In the genomic region with DNA sequence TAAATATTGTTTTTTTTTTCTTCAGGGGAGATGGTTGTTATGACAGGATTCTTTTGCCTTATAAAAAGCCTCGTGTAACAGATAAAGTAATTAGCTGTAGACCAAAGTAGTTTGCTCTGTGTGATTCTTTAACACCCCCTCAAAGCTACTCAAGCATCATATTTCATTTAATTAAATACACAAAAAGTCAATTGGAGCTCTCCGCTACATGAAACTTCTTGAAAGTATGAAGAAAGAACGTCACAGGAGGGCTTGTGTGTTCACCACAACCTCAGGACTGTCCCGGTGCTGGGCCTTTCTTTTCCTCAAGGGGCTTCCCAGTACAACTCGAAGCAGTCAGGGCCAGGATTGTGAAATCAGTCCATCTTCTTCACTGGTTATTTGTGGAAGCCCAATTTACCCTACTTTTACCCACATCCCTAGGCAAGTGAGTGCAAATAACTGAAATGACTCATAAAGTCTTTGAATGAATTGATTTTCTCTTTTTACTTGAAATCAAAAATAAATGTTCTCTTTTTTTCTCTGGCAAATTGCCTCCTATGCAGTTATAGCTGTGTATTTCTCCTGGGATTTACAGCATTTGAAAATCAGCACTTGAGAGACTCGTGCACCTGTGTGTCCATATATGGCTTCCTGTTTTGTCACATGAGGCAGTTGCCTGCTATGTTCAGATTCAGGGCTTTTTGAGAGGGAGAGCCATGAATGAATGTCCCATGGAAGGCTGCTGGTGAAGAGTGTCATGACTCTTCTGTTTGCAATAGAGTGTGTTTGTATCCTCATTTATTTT, we compare ENCODE assay signal across 12 cellular contexts. TPM values are rescaled to one million over a fixed set of nuclear protein-coding genes. Genes with fewer than 3 reads are reported as not detected.
DNase-seq lines count a peak whose midpoint lies in the region; ATAC-seq lines count a peak whose summit lies in the region.
"Had no signal": no experiment of that assay in that cellular context is flagged by ENCODE, and none has a peak within 500 bp of the region (broad histone marks: within the 10 kb centered on the region; RNA-seq: fewer than 3 reads in every experiment).

No MANE protein-coding gene starts in this region.

- H3K27me3 Mint-ChIP-seq in activated CD4-positive, alpha-beta T cell treated with anti-CD3 and anti-CD28 coated beads, Interleukin-2, amount 10 ng/mL, durations not matched to agents 24 days and 14 days, result no peaks in the 10 kb centered on the region
- H3K27me3 Mint-ChIP-seq in activated naive CD8-positive, alpha-beta T cell treated with anti-CD3 and anti-CD28 coated beads for 36 hours, result peaks cover 4% of the 10 kb centered on the region
- H3K27me3 Mint-ChIP-seq in activated T-helper 2 cell treated with anti-CD3 and anti-CD28 coated beads, Interferon-gamma antibody, Interleukin-2, Interleukin-4, amounts not matched to agents 10 μg/mL and 5 μg/mL and 100 μg/mL, durations not matched to agents 14 hours and 24 hours and 36 hours (ENCODE audit: low read depth), result no peaks in the 10 kb centered on the region
- H3K27me3 Mint-ChIP-seq: activated CD8-positive, alpha-beta memory T cell treated with anti-CD3 and anti-CD28 coated beads, Interleukin-2, amount 10 ng/mL, durations not matched to agents 7 days and 5 days had no signal

- ATAC-seq in GM18867 (IDR thresholded peaks at IDR 0.05; ENCODE audit: unreplicated experiment) (peak; percentile 61), GM21825 (IDR thresholded peaks at IDR 0.05; ENCODE audit: unreplicated experiment) (peak; percentile 51), HG03558 (IDR thresholded peaks at IDR 0.05; ENCODE audit: extremely low read depth, unreplicated experiment) (peak; percentile 62)
- ATAC-seq: activated CD8-positive, alpha-beta memory T cell treated with anti-CD3 and anti-CD28 coated beads, Interleukin-2, amount 10 ng/mL, durations not matched to agents 7 days and 5 days had no signal

- no peak overlapping the region for H3K4me3 Mint-ChIP-seq in activated CD4-positive, alpha-beta T cell treated with anti-CD3 and anti-CD28 coated beads, Interleukin-2, amount 10 ng/mL, durations not matched to agents 24 days and 14 days
- no peak overlapping the region for H3K4me3 Mint-ChIP-seq in activated naive CD8-positive, alpha-beta T cell treated with anti-CD3 and anti-CD28 coated beads for 36 hours
- H3K4me3 Mint-ChIP-seq in activated T-helper 2 cell treated with anti-CD3 and anti-CD28 coated beads, Interferon-gamma antibody, Interleukin-2, Interleukin-4, amounts not matched to agents 10 μg/mL and 5 μg/mL and 100 μg/mL, durations not matched to agents 14 hours and 24 hours and 36 hours (ENCODE audit: low read depth), result no peak overlapping the region
- H3K4me3 Mint-ChIP-seq: activated CD8-positive, alpha-beta memory T cell treated with anti-CD3 and anti-CD28 coated beads, Interleukin-2, amount 10 ng/mL, durations not matched to agents 7 days and 5 days had no signal

- H3K4me1 Mint-ChIP-seq in activated CD4-positive, alpha-beta T cell treated with anti-CD3 and anti-CD28 coated beads, Interleukin-2, amount 10 ng/mL, durations not matched to agents 24 days and 14 days, result no peaks in the 10 kb centered on the region
- no peaks in the 10 kb centered on the region for H3K4me1 Mint-ChIP-seq in activated naive CD8-positive, alpha-beta T cell treated with anti-CD3 and anti-CD28 coated beads for 36 hours
- no peaks in the 10 kb centered on the region for H3K4me1 Mint-ChIP-seq in activated T-helper 2 cell treated with anti-CD3 and anti-CD28 coated beads, Interferon-gamma antibody, Interleukin-2, Interleukin-4, amounts not matched to agents 10 μg/mL and 5 μg/mL and 100 μg/mL, durations not matched to agents 14 hours and 24 hours and 36 hours (ENCODE audit: low read depth)
- H3K4me1 Mint-ChIP-seq: activated CD8-positive, alpha-beta memory T cell treated with anti-CD3 and anti-CD28 coated beads, Interleukin-2, amount 10 ng/mL, durations not matched to agents 7 days and 5 days had no signal

- H3K9me3 Mint-ChIP-seq in activated CD4-positive, alpha-beta T cell treated with anti-CD3 and anti-CD28 coated beads, Interleukin-2, amount 10 ng/mL, durations not matched to agents 24 days and 14 days, result no peaks in the 10 kb centered on the region
- H3K9me3 Mint-ChIP-seq in activated naive CD8-positive, alpha-beta T cell treated with anti-CD3 and anti-CD28 coated beads for 36 hours, result no peaks in the 10 kb centered on the region
- H3K9me3 Mint-ChIP-seq in activated T-helper 2 cell treated with anti-CD3 and anti-CD28 coated beads, Interferon-gamma antibody, Interleukin-2, Interleukin-4, amounts not matched to agents 10 μg/mL and 5 μg/mL and 100 μg/mL, durations not matched to agents 14 hours and 24 hours and 36 hours, result no peaks in the 10 kb centered on the region

- peak; percentile 10 for DNase-seq in kidney glomerular epithelial cell (lab: John Stamatoyannopoulos, UW)
- DNase-seq in activated CD4-positive, alpha-beta T cell treated with anti-CD3 and anti-CD28 coated beads, Interleukin-2, amount 10 ng/mL, durations not matched to agents 24 days and 14 days, result no peak
- DNase-seq in activated naive CD8-positive, alpha-beta T cell treated with anti-CD3 and anti-CD28 coated beads for 36 hours, result no peak
- DNase-seq in dermis blood vessel endothelial cell, result no peak
- no peak for DNase-seq in activated T-helper 2 cell treated with anti-CD3 and anti-CD28 coated beads, Interferon-gamma antibody, Interleukin-2, Interleukin-4, amounts not matched to agents 10 μg/mL and 5 μg/mL and 100 μg/mL, durations not matched to agents 14 hours and 24 hours and 36 hours (ENCODE audit: low spot score)
- DNase-seq: activated CD8-positive, alpha-beta memory T cell treated with anti-CD3 and anti-CD28 coated beads, Interleukin-2, amount 10 ng/mL, durations not matched to agents 7 days and 5 days; NCI-H2081 treated with DMSO at 0.1 percent for 48 hours had no signal

- intact Hi-C loops in activated CD4-positive, alpha-beta T cell treated with anti-CD3 and anti-CD28 coated beads, Interleukin-2, amount 10 ng/mL, durations not matched to agents 24 days and 14 days (cut with micrococcal nuclease), result no loop called here
- intact Hi-C loops in activated T-helper 2 cell treated with anti-CD3 and anti-CD28 coated beads, Interferon-gamma antibody, Interleukin-2, Interleukin-4, amounts not matched to agents 10 μg/mL and 5 μg/mL and 100 μg/mL, durations not matched to agents 14 hours and 24 hours and 36 hours (cut with micrococcal nuclease), result no loop called here

- H3K36me3 Mint-ChIP-seq in activated CD4-positive, alpha-beta T cell treated with anti-CD3 and anti-CD28 coated beads, Interleukin-2, amount 10 ng/mL, durations not matched to agents 24 days and 14 days (ENCODE audit: low read depth), result no peaks in the 10 kb centered on the region
- H3K36me3 Mint-ChIP-seq in activated naive CD8-positive, alpha-beta T cell treated with anti-CD3 and anti-CD28 coated beads for 36 hours, result no peaks in the 10 kb centered on the region
- no peaks in the 10 kb centered on the region for H3K36me3 Mint-ChIP-seq in activated T-helper 2 cell treated with anti-CD3 and anti-CD28 coated beads, Interferon-gamma antibody, Interleukin-2, Interleukin-4, amounts not matched to agents 10 μg/mL and 5 μg/mL and 100 μg/mL, durations not matched to agents 14 hours and 24 hours and 36 hours (ENCODE audit: low read depth)
- H3K36me3 Mint-ChIP-seq: activated CD8-positive, alpha-beta memory T cell treated with anti-CD3 and anti-CD28 coated beads, Interleukin-2, amount 10 ng/mL, durations not matched to agents 7 days and 5 days had no signal

- H3K27ac Mint-ChIP-seq in activated CD4-positive, alpha-beta T cell treated with anti-CD3 and anti-CD28 coated beads, Interleukin-2, amount 10 ng/mL, durations not matched to agents 24 days and 14 days, result no peak overlapping the region
- no peak overlapping the region for H3K27ac Mint-ChIP-seq in activated naive CD8-positive, alpha-beta T cell treated with anti-CD3 and anti-CD28 coated beads for 36 hours
- no peak overlapping the region for H3K27ac Mint-ChIP-seq in activated T-helper 2 cell treated with anti-CD3 and anti-CD28 coated beads, Interferon-gamma antibody, Interleukin-2, Interleukin-4, amounts not matched to agents 10 μg/mL and 5 μg/mL and 100 μg/mL, durations not matched to agents 14 hours and 24 hours and 36 hours
- H3K27ac Mint-ChIP-seq: activated CD8-positive, alpha-beta memory T cell treated with anti-CD3 and anti-CD28 coated beads, Interleukin-2, amount 10 ng/mL, durations not matched to agents 7 days and 5 days had no signal

RNA-seq across cellular contexts. Expression of a gene that starts 48.6 kb away (rescaled TPM):
- not detected in 2 replicates for total RNA-seq in activated CD4-positive, alpha-beta T cell treated with anti-CD3 and anti-CD28 coated beads, Interleukin-2, amount 10 ng/mL, durations not matched to agents 24 days and 14 days
- total RNA-seq in activated naive CD8-positive, alpha-beta T cell treated with anti-CD3 and anti-CD28 coated beads for 36 hours, result not detected
- total RNA-seq in dermis blood vessel endothelial cell, result 0.14 TPM in 1 of 2 replicates, not detected in the other
- not detected in 2 replicates for total RNA-seq in activated T-helper 2 cell treated with anti-CD3 and anti-CD28 coated beads, Interferon-gamma antibody, Interleukin-2, Interleukin-4, amounts not matched to agents 10 μg/mL and 5 μg/mL and 100 μg/mL, durations not matched to agents 14 hours and 24 hours and 36 hours
- total RNA-seq: activated CD8-positive, alpha-beta memory T cell treated with anti-CD3 and anti-CD28 coated beads, Interleukin-2, amount 10 ng/mL, durations not matched to agents 7 days and 5 days; cardiac septum; Daoy had no signal
